ENCODE assay signal across 19 cellular contexts in genomic region chr14:38870437-38870836, GRCh38.
"Had no signal": no experiment of that assay in that cellular context is flagged by ENCODE, and none has a peak within 500 bp of the region (broad histone marks: within the 10 kb centered on the region; RNA-seq: fewer than 3 reads in every experiment).

No MANE protein-coding gene starts in this region.

- H3K27ac ChIP-seq: coronary artery, parathyroid adenoma, psoas muscle, right atrium auricular region, sigmoid colon, skin epidermis, stomach, thoracic aorta, transverse colon had no signal

- H3K27me3 ChIP-seq: heart left ventricle, right atrium auricular region, sigmoid colon, stomach, transverse colon had no signal

- DNase-seq: dorsolateral prefrontal cortex; effector CD8-positive, alpha-beta T cell; heart left ventricle; hypothalamus; kidney glomerular epithelial cell; psoas muscle; sigmoid colon; stimulated activated naive CD4-positive, alpha-beta T cell; stomach; substantia nigra; transverse colon had no signal

- H3K4me1 ChIP-seq: parathyroid adenoma, right atrium auricular region, sigmoid colon had no signal

- H3K27ac Mint-ChIP-seq: natural killer cell treated with Interleukin-12 subunit alpha and Interleukin-12 subunit beta and Interleukin-15 and Interleukin-18, amount 100 ng/mL, for 72 hours had no signal

- H3K27me3 Mint-ChIP-seq: natural killer cell treated with Interleukin-12 subunit alpha and Interleukin-12 subunit beta and Interleukin-15 and Interleukin-18, amount 100 ng/mL, for 72 hours had no signal

- H3K9me3 ChIP-seq: heart left ventricle, psoas muscle, right atrium auricular region, sigmoid colon, stomach, thoracic aorta, transverse colon had no signal

- H3K79me2 ChIP-seq: parathyroid adenoma had no signal

- H3K9me3 Mint-ChIP-seq: natural killer cell treated with Interleukin-12 subunit alpha and Interleukin-12 subunit beta and Interleukin-15 and Interleukin-18, amount 100 ng/mL, for 72 hours had no signal

- H3K9ac ChIP-seq: parathyroid adenoma had no signal

- H3K4me3 ChIP-seq: coronary artery, dorsolateral prefrontal cortex, heart left ventricle, psoas muscle, right atrium auricular region, sigmoid colon, skin epidermis, stomach, thoracic aorta, transverse colon had no signal

- FAIRE-seq: frontal cortex had no signal

- H3K36me3 Mint-ChIP-seq: natural killer cell treated with Interleukin-12 subunit alpha and Interleukin-12 subunit beta and Interleukin-15 and Interleukin-18, amount 100 ng/mL, for 72 hours had no signal

- ATAC-seq: esophagus mucosa; heart left ventricle; natural killer cell treated with Interleukin-12 subunit alpha and Interleukin-12 subunit beta and Interleukin-15 and Interleukin-18, amount 100 ng/mL, for 72 hours; psoas muscle had no signal

- H2AFZ ChIP-seq: parathyroid adenoma had no signal

- H3K4me3 Mint-ChIP-seq: natural killer cell treated with Interleukin-12 subunit alpha and Interleukin-12 subunit beta and Interleukin-15 and Interleukin-18, amount 100 ng/mL, for 72 hours had no signal

- H3K36me3 ChIP-seq: heart left ventricle, right atrium auricular region, sigmoid colon, stomach, thoracic aorta, transverse colon had no signal
